ENCODE assay signal across 8 cellular contexts in genomic region chr5:32311404-32312193, GRCh38. TPM values are rescaled to one million over a fixed set of nuclear protein-coding genes. Genes with fewer than 3 reads are reported as not detected.
DNase-seq lines count a peak whose midpoint lies in the region; ATAC-seq and TF ChIP-seq lines count a peak whose summit lies in the region.

No MANE protein-coding gene starts in this region.

- H3K4me2 ChIP-seq in skeletal muscle satellite cell (ENCODE audit: low read length) = peak overlapping the region; percentile 94

- H3K27ac ChIP-seq in VCaP = peak overlapping the region; percentile 94

- ATAC-seq in HG03469 (IDR thresholded peaks at IDR 0.05; ENCODE audit: unreplicated experiment) = no peak

- no peaks in the 10 kb centered on the region for H3K36me3 ChIP-seq in skeletal muscle satellite cell (ENCODE audit: insufficient read depth, low read length)

- H3K27me3 ChIP-seq in skeletal muscle satellite cell (ENCODE audit: control insufficient read depth, insufficient read depth, low read length) = no peaks in the 10 kb centered on the region

- DNase-seq in SIG-M5 treated with dmso at 0.1 percent for 504 hours (lab: John Stamatoyannopoulos, UW; ENCODE audit: unreplicated experiment) = peak; percentile 30
- DNase-seq in SIG-M5 (lab: John Stamatoyannopoulos, UW) = no peak
- DNase-seq in germinal center (ENCODE audit: low spot score) = peak; percentile 87
- DNase-seq in CD1c-positive myeloid dendritic cell (ENCODE audit: extremely low spot score) = no peak
- DNase-seq in NCI-H1694 treated with DMSO at 0.1 percent for 48 hours (lab: John Stamatoyannopoulos, UW) = no peak

- H3K9me3 ChIP-seq in skeletal muscle satellite cell (replicated peaks; ENCODE audit: low read length) = no peaks in the 10 kb centered on the region

- TF ChIP-seq CTCF in VCaP (conservative IDR thresholded peaks at IDR 0.05) = no peak

- H3K9ac ChIP-seq in skeletal muscle satellite cell (ENCODE audit: low read depth, low read length) = peak overlapping the region; percentile 86

- peaks cover 8% of the 10 kb centered on the region for H3K4me1 ChIP-seq in skeletal muscle satellite cell (ENCODE audit: control insufficient read depth, insufficient read depth, low read length)

- H3K4me3 ChIP-seq in skeletal muscle satellite cell (ENCODE audit: low read length) = peak overlapping the region; percentile 98

RNA-seq across cellular contexts. Expression of gene MTMR12, which starts 1.1 kb away (rescaled TPM):
- 14.4 and 18.5 TPM in 2 replicates for total RNA-seq in skeletal muscle satellite cell (2012; rRNA removed)

Comparison
In these comparisons a context has a peak if more than half of its experiments do, and no peak if none do; other contexts are left out.
1. DNase-seq: peak in SIG-M5 treated with dmso at 0.1 percent for 504 hours (single experiment) and germinal center (single experiment); none in SIG-M5 (single experiment), CD1c-positive myeloid dendritic cell (single experiment) and NCI-H1694 treated with DMSO at 0.1 percent for 48 hours (single experiment).